ENCODE assay signal across 1 cellular context in genomic region chr19:51970718-51971117, GRCh38.
TF ChIP-seq lines count a peak whose summit lies in the region.

No MANE protein-coding gene starts in this region.

TF ChIP-seq in liver, 16 proteins besides CTCF, POLR2A, EP300 and RAD21 (continued from another document):
- TF ChIP-seq ATF3 (IDR thresholded peaks at IDR 0.05) = no peak
- TF ChIP-seq NR2F2 (IDR thresholded peaks at IDR 0.05) = no peak
- TF ChIP-seq EGR1 (IDR thresholded peaks at IDR 0.05; ENCODE audit: low read depth in 2 of 2) = no peak
- no peak for TF ChIP-seq RXRA (IDR thresholded peaks at IDR 0.05)
